In genomic region chr14:75513911-75514672, GRCh38 we compare ENCODE assay signal across 12 cellular contexts. TPM values are rescaled to one million over a fixed set of nuclear protein-coding genes. Genes with fewer than 3 reads are reported as not detected.
DNase-seq lines count a peak whose midpoint lies in the region; ATAC-seq and TF ChIP-seq lines count a peak whose summit lies in the region.
"Had no signal": no experiment of that assay in that cellular context is flagged by ENCODE, and none has a peak within 500 bp of the region (broad histone marks: within the 10 kb centered on the region; RNA-seq: fewer than 3 reads in every experiment).

No MANE protein-coding gene starts in this region.

- intact Hi-C loops in lower lobe of right lung (cut with DNase I) = no loop called here
- intact Hi-C loops in gastrocnemius medialis (cut with DNase I; ENCODE audit: low total_unique reads) = no loop called here

- H3K36me3 ChIP-seq in lower lobe of right lung (no peaks in the 10 kb centered on the region), gastrocnemius medialis (no peaks in the 10 kb centered on the region)
- H3K36me3 ChIP-seq: neutrophil, WERI-Rb-1 had no signal

- H3K4me3 Mint-ChIP-seq in endothelial cell (ENCODE audit: unreplicated experiment) = no peak overlapping the region

- peaks cover 14% of the 10 kb centered on the region for H3K9me3 ChIP-seq in lower lobe of right lung
- H3K9me3 ChIP-seq in gastrocnemius medialis = no peaks in the 10 kb centered on the region
- H3K9me3 ChIP-seq: neutrophil had no signal

- H3K27ac ChIP-seq in lower lobe of right lung = peak overlapping the region; percentile 53
- no peak overlapping the region for H3K27ac ChIP-seq in gastrocnemius medialis
- H3K27ac ChIP-seq in substantia nigra (ENCODE audit: low read depth, low read length, poor library complexity, severe bottlenecking) = no peak overlapping the region
- H3K27ac ChIP-seq: neutrophil, WERI-Rb-1 had no signal

- TF ChIP-seq CTCF in lower lobe of right lung (IDR thresholded peaks at IDR 0.05) = no peak
- no peak for TF ChIP-seq CTCF in endothelial cell (IDR thresholded peaks at IDR 0.05; ENCODE audit: unreplicated experiment)
- TF ChIP-seq CTCF in gastrocnemius medialis (IDR thresholded peaks at IDR 0.05 in 4 of 5, conservative IDR thresholded peaks at IDR 0.05 in 1 of 5) = no peak

- in situ Hi-C loops in gastrocnemius medialis (cut with MboI; ENCODE audit: low sequenced_read_pairs in 4 of 4) = no loop called here

- H3K4me3 ChIP-seq in lower lobe of right lung (no peak overlapping the region), gastrocnemius medialis (no peak overlapping the region)

- no peak for DNase-seq in lower lobe of right lung
- no peak for DNase-seq in endothelial cell (ENCODE audit: low spot score)
- DNase-seq in gastrocnemius medialis = no peak
- no peak for DNase-seq in retina
- DNase-seq in substantia nigra (lab: John Stamatoyannopoulos, UW) = no peak
- DNase-seq: GF-D8, hippocampal formation, WERI-Rb-1 had no signal

- H3K27me3 ChIP-seq in lower lobe of right lung (ENCODE audit: low read depth) = no peaks in the 10 kb centered on the region
- no peaks in the 10 kb centered on the region for H3K27me3 ChIP-seq in gastrocnemius medialis
- H3K27me3 ChIP-seq: neutrophil had no signal

- no peaks in the 10 kb centered on the region for H3K9me3 Mint-ChIP-seq in endothelial cell (ENCODE audit: unreplicated experiment)

- peaks cover 6% of the 10 kb centered on the region for H3K36me3 Mint-ChIP-seq in endothelial cell (ENCODE audit: low read depth, unreplicated experiment)

- peaks cover 9% of the 10 kb centered on the region for H3K4me1 Mint-ChIP-seq in endothelial cell (ENCODE audit: unreplicated experiment)

- H3K27ac Mint-ChIP-seq in endothelial cell (ENCODE audit: unreplicated experiment) = no peak overlapping the region

- peaks cover 16% of the 10 kb centered on the region for H3K4me1 ChIP-seq in lower lobe of right lung
- H3K4me1 ChIP-seq in gastrocnemius medialis = peaks cover 0 to 5% of the 10 kb centered on the region in 2 donors

- TF ChIP-seq POLR2A in gastrocnemius medialis (IDR thresholded peaks at IDR 0.05) = no peak

- H3K27me3 Mint-ChIP-seq in endothelial cell (ENCODE audit: unreplicated experiment) = no peaks in the 10 kb centered on the region

- ATAC-seq in GM18502 (IDR thresholded peaks at IDR 0.05; ENCODE audit: poor library complexity, unreplicated experiment) = peak; percentile 48
- peak; percentile 49 for ATAC-seq in GM21447 (IDR thresholded peaks at IDR 0.05; ENCODE audit: unreplicated experiment)
- peak; percentile 21 for ATAC-seq in HG03378 (IDR thresholded peaks at IDR 0.05; ENCODE audit: unreplicated experiment)
- ATAC-seq in lower lobe of right lung = peak; percentile 74 to 90
- ATAC-seq in gastrocnemius medialis = no peak

RNA-seq across cellular contexts. Expression of gene BATF, which starts 8.2 kb away (rescaled TPM):
- total RNA-seq in lower lobe of right lung = 6.7 TPM
- total RNA-seq in endothelial cell (ENCODE audit: unreplicated experiment) = not detected
- 1 to 10 TPM in 2 of 4 donors, under 1 TPM in 2; 0.36 to 5.2 (median 1.1) TPM for total RNA-seq in gastrocnemius medialis

Comparison
In these comparisons a context has a peak if more than half of its experiments do, and no peak if none do; other contexts are left out.
1. ATAC-seq: peak in GM18502 (single experiment), GM21447 (single experiment), HG03378 (single experiment) and lower lobe of right lung (2 of 2); none in gastrocnemius medialis (0 of 2).